Comparison of ENCODE assay signal across 28 cellular contexts in the genomic region with DNA sequence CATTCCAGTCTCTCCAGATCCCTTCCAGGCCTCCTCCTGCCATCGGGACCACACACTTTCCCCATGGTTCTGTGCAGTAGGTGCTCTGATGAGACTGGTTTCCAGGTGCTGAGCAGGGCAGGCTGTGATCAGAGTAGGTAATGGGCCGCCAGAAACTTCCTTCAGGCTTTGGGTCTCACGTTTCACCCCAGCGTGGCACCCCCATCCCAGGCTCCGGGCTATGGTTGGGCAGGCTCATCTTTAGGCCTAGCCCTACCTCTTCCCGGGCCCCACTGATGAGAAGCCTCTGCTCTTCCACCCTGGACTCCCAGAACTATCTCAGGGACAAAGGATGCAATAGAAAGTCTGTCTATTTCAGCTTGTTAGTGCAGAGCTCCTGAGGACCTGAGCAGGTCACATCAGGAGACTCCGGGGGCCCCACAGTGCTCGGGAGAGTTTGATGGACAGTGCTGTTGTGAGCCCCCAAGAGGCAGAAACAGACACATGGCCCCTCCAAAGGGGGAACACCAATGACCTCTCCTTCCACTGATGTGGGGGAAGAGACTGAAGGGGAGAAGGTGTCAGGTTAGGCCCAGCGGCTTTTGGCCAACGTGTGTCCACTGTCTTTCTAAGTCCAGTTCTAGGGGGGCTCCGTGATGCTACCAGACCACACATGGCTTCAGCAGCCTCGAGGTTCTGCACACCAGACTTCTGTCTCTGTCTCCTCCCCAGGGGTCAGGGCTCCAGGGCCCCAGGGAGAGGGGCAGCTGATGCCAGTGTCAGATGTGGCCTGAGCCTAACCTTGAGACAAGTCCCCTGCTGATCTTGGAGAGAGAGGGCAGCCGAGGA. TPM values are rescaled to one million over a fixed set of nuclear protein-coding genes. Genes with fewer than 3 reads are reported as not detected.
DNase-seq lines count a peak whose midpoint lies in the region; ATAC-seq and TF ChIP-seq lines count a peak whose summit lies in the region.
"Had no signal": no experiment of that assay in that cellular context is flagged by ENCODE, and none has a peak within 500 bp of the region (broad histone marks: within the 10 kb centered on the region; RNA-seq: fewer than 3 reads in every experiment).

No MANE protein-coding gene starts in this region.

- H3K27me3 Mint-ChIP-seq in activated T-cell treated with anti-CD3 and anti-CD28 coated beads, Interleukin-2, amount 50 U/mL, for 4 hours (ENCODE audit: low read depth) = no peaks in the 10 kb centered on the region
- H3K27me3 Mint-ChIP-seq: activated naive CD8-positive, alpha-beta T cell; stimulated activated naive B cell treated with anti-CD40 and anti-IgM and Interleukin-4, amounts not matched to agents 10 μg/mL and 1 μg/mL and 100 μg/mL, for 72 hours had no signal

- no peaks in the 10 kb centered on the region for H3K27me3 ChIP-seq in lung (ENCODE audit: control insufficient read depth, insufficient read depth)
- no peaks in the 10 kb centered on the region for H3K27me3 ChIP-seq in suprapubic skin
- H3K27me3 ChIP-seq: ascending aorta, SJSA1 had no signal

- DNase-seq in activated T-cell treated with anti-CD3 and anti-CD28 coated beads, Interleukin-2, amount 50 U/mL, for 48 hours = peak; percentile 4 to 6
- no peak for DNase-seq in activated T-cell treated with anti-CD3 and anti-CD28 coated beads, Interleukin-2, amount 50 U/mL, for 4 hours
- peak; percentile 26 for DNase-seq in activated CD8-positive, alpha-beta memory T cell treated with anti-CD3 and anti-CD28 coated beads, Interleukin-2, amount 50 U/mL, for 48 hours
- peak; percentile 27 for DNase-seq in lung (ENCODE audit: low spot score)
- DNase-seq in suprapubic skin (ENCODE audit: low spot score in 2 of 2) = peak; percentile 51 to 60
- no peak for DNase-seq in AG20443 (ENCODE audit: low spot score)
- no peak for DNase-seq in NCI-H748 treated with DMSO at 0.1 percent for 48 hours (lab: John Stamatoyannopoulos, UW)
- DNase-seq: activated CD4-positive, alpha-beta T cell treated with anti-CD3 and anti-CD28 coated beads, Interleukin-2, amount 50 U/mL, for 1 hour; activated T-cell treated with anti-CD3 and anti-CD28 coated beads, Interleukin-2, amount 50 U/mL, for 1 hour; COR-L47; DMS79; effector CD4-positive, alpha-beta T cell; foreskin melanocyte; KBM-7; mesenchymal stem cell; naive B cell; NCI-H1436; NCI-H2107; stimulated activated naive B cell treated with anti-CD40 and anti-IgM and Interleukin-4, amounts not matched to agents 10 μg/mL and 1 μg/mL and 100 μg/mL, for 72 hours had no signal

- no peaks in the 10 kb centered on the region for H3K4me1 Mint-ChIP-seq in activated T-cell treated with anti-CD3 and anti-CD28 coated beads, Interleukin-2, amount 50 U/mL, for 4 hours (ENCODE audit: low read depth)
- H3K4me1 Mint-ChIP-seq: stimulated activated naive B cell treated with anti-CD40 and anti-IgM and Interleukin-4, amounts not matched to agents 10 μg/mL and 1 μg/mL and 100 μg/mL, for 72 hours had no signal

- TF ChIP-seq EP300 in suprapubic skin (IDR thresholded peaks at IDR 0.05) = no peak

- no peaks in the 10 kb centered on the region for H3K4me1 ChIP-seq in lung (ENCODE audit: control insufficient read depth in 2 of 2, insufficient read depth in 2 of 2, low read length in 2 of 2)
- H3K4me1 ChIP-seq in suprapubic skin = peaks cover 7% of the 10 kb centered on the region
- H3K4me1 ChIP-seq: A549, ascending aorta, prostate gland, SJSA1 had no signal

- H3K9me3 Mint-ChIP-seq in activated T-cell treated with anti-CD3 and anti-CD28 coated beads, Interleukin-2, amount 50 U/mL, for 4 hours = no peaks in the 10 kb centered on the region
- H3K9me3 Mint-ChIP-seq: stimulated activated naive B cell treated with anti-CD40 and anti-IgM and Interleukin-4, amounts not matched to agents 10 μg/mL and 1 μg/mL and 100 μg/mL, for 72 hours had no signal

- no peak for ATAC-seq in activated T-cell treated with anti-CD3 and anti-CD28 coated beads, Interleukin-2, amount 50 U/mL, for 4 hours
- ATAC-seq in lung (ENCODE audit: insufficient read depth, low FRiP score) (no peak), HG03342 (IDR thresholded peaks at IDR 0.05; ENCODE audit: unreplicated experiment) (no peak)
- ATAC-seq: A549; GM12878; HCT116; stimulated activated naive B cell treated with anti-CD40 and anti-IgM and Interleukin-4, amounts not matched to agents 10 μg/mL and 1 μg/mL and 100 μg/mL, for 72 hours had no signal

- TF ChIP-seq POLR2A in suprapubic skin (IDR thresholded peaks at IDR 0.05) = no peak

- H3K27ac ChIP-seq in lung (ENCODE audit: low read depth in 1 of 2, low read length in 1 of 2) (no peak overlapping the region), suprapubic skin (no peak overlapping the region)
- H3K27ac ChIP-seq: A549, ascending aorta, prostate gland, SJSA1 had no signal

- whole genome bisulfite sequencing in lung, 2 donors = 89 to 94% methylated on average over 13 of the region's 13 CpGs
- 92% methylated on average over 11 of the region's 13 CpGs for WGBS in suprapubic skin

- TF ChIP-seq CTCF in lung (IDR thresholded peaks at IDR 0.05; ENCODE audit: control extremely low read depth, extremely low read depth) (no peak), suprapubic skin (IDR thresholded peaks at IDR 0.05) (no peak)

- H3K36me3 Mint-ChIP-seq in activated T-cell treated with anti-CD3 and anti-CD28 coated beads, Interleukin-2, amount 50 U/mL, for 4 hours (ENCODE audit: insufficient read depth) = no peaks in the 10 kb centered on the region
- H3K36me3 Mint-ChIP-seq: activated naive CD8-positive, alpha-beta T cell; naive B cell; stimulated activated naive B cell treated with anti-CD40 and anti-IgM and Interleukin-4, amounts not matched to agents 10 μg/mL and 1 μg/mL and 100 μg/mL, for 72 hours had no signal

- H3K36me3 ChIP-seq in lung (ENCODE audit: control insufficient read depth in 2 of 2, insufficient read depth in 2 of 2, low read length in 2 of 2) (no peaks in the 10 kb centered on the region), suprapubic skin (no peaks in the 10 kb centered on the region)
- H3K36me3 ChIP-seq: ascending aorta, prostate gland, SJSA1 had no signal

- H3K4me3 Mint-ChIP-seq in activated T-cell treated with anti-CD3 and anti-CD28 coated beads, Interleukin-2, amount 50 U/mL, for 4 hours = no peak overlapping the region
- H3K4me3 Mint-ChIP-seq: activated naive CD8-positive, alpha-beta T cell; naive B cell; stimulated activated naive B cell treated with anti-CD40 and anti-IgM and Interleukin-4, amounts not matched to agents 10 μg/mL and 1 μg/mL and 100 μg/mL, for 72 hours had no signal

- no peak overlapping the region for H3K4me3 ChIP-seq in lung
- no peak overlapping the region for H3K4me3 ChIP-seq in suprapubic skin
- H3K4me3 ChIP-seq: A549, ascending aorta, GM12878, prostate gland, SJSA1 had no signal

- H3K9me3 ChIP-seq in lung (ENCODE audit: control insufficient read depth in 2 of 2, insufficient read depth in 1 of 2, low read length in 1 of 2) (no peaks in the 10 kb centered on the region), suprapubic skin (no peaks in the 10 kb centered on the region)
- H3K9me3 ChIP-seq: ascending aorta, prostate gland, SJSA1 had no signal

RNA-seq across cellular contexts. Expression of gene PROM2, which starts 5.8 kb away (rescaled TPM):
- total RNA-seq in activated T-cell treated with anti-CD3 and anti-CD28 coated beads, Interleukin-2, amount 50 U/mL, for 4 hours = under 1 TPM; 0.53 to 0.66 (median 0.63) TPM
- total RNA-seq in lung = 10 to 100 TPM in 1 of 2 donors, 1 to 10 TPM in 1; 5.5 to 11.5 TPM
- polyA plus RNA-seq in lung = 1 to 10 TPM; 4.1 to 4.9 TPM
- total RNA-seq in suprapubic skin = 100 to 1,000 TPM in 2 of 4 donors, 10 to 100 TPM in 2; 96.8 to 166 (median 131) TPM
- total RNA-seq: ascending aorta, GM12878 had no signal

RNA-seq across cellular contexts. Expression of gene KCNIP3, which starts 28.7 kb away (rescaled TPM):
- not detected for total RNA-seq in activated T-cell treated with anti-CD3 and anti-CD28 coated beads, Interleukin-2, amount 50 U/mL, for 4 hours
- total RNA-seq in lung = 1 to 10 TPM; 1.8 to 2.4 TPM
- polyA plus RNA-seq in lung = 1 to 10 TPM; 1.8 to 2.7 TPM
- 10 to 100 TPM in 3 of 4 donors, 1 to 10 TPM in 1; 7.1 to 21.6 (median 13.6) TPM for total RNA-seq in suprapubic skin
- total RNA-seq: GM12878; T-helper 1 cell treated with Interleukin-12 subunit alpha and Interleukin-12 subunit beta and Interleukin-4 antibody, amounts not matched to agents 30 ng/mL and 1 ng/mL, for 36 hours had no signal
- polyA plus RNA-seq: GM12878 had no signal

Comparison
In these comparisons a context has a peak if more than half of its experiments do, and no peak if none do; other contexts are left out.
1. DNase-seq: peak in activated T-cell treated with anti-CD3 and anti-CD28 coated beads, Interleukin-2, amount 50 U/mL, for 48 hours (2 of 2), activated CD8-positive, alpha-beta memory T cell treated with anti-CD3 and anti-CD28 coated beads, Interleukin-2, amount 50 U/mL, for 48 hours (single experiment), lung (single experiment) and suprapubic skin (2 of 2); none in activated T-cell treated with anti-CD3 and anti-CD28 coated beads, Interleukin-2, amount 50 U/mL, for 4 hours (single experiment), AG20443 (single experiment) and NCI-H748 treated with DMSO at 0.1 percent for 48 hours (single experiment).
2. RNA of gene PROM2, which starts 5.8 kb away (total RNA-seq): 96.8 to 166 TPM in suprapubic skin; 5.5 to 11.5 TPM in lung and 0.53 to 0.66 TPM in activated T-cell treated with anti-CD3 and anti-CD28 coated beads, Interleukin-2, amount 50 U/mL, for 4 hours; every median in the first group is over 4 times any median in the second.